In the genomic region with DNA sequence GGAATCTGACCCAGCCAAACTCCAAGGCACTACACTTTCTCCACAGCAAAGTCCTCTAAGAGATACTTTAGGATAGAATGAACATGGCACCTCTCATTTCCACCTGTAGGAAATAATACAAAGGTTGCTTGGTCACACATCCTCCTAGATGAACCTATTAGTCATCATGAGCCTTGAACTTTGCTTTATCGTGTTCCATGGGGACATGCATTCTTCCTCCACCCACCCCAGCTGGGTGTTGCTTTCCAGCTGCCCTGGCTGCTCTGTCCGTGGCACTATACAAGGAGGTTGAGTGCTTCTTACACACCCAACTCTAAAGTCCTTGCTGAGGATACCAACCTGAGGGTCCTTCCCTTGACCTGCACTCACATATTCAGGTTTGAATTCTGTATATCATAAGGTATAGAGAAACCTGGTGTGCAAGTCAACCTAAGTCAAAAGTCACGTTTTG, we compare ENCODE assay signal across 17 cellular contexts.
"Had no signal": no experiment of that assay in that cellular context is flagged by ENCODE, and none has a peak within 500 bp of the region (broad histone marks: within the 10 kb centered on the region; RNA-seq: fewer than 3 reads in every experiment).

No MANE protein-coding gene starts in this region.

- H3K9me3 Mint-ChIP-seq: activated CD4-positive, alpha-beta T cell treated with anti-CD3 and anti-CD28 coated beads, Interleukin-2, amount 10 ng/mL, durations not matched to agents 7 days and 5 days; activated T-helper 17 cell treated with anti-CD3 and anti-CD28 coated beads, Interleukin-2, amount 50 U/mL, for 72 hours; brain; endodermal cell; memory B cell; neural crest cell; stimulated activated naive CD8-positive, alpha-beta T cell treated with anti-CD3 and anti-CD28 coated beads, Interleukin-15, Interleukin-2, amounts not matched to agents 100 ng/mL and 50 ng/mL, for 24 hours; T-helper 1 cell treated with Interleukin-12 subunit alpha and Interleukin-12 subunit beta and Interleukin-4 antibody, amounts not matched to agents 30 μg/mL and 1 μg/mL, for 36 hours had no signal

- DNase-seq: activated CD4-positive, alpha-beta T cell treated with anti-CD3 and anti-CD28 coated beads, Interleukin-2, amount 10 ng/mL, durations not matched to agents 7 days and 5 days; activated CD4-positive, CD25-positive, alpha-beta regulatory T cell; activated naive CD4-positive, alpha-beta T cell treated with anti-CD3 and anti-CD28 coated beads, Interleukin-2, amount 50 U/mL, for 16 hours; activated T-cell treated with anti-CD3 and anti-CD28 coated beads for 4 hours; cerebellar nuclear complex; dermis blood vessel endothelial cell; endodermal cell; stimulated activated CD4-positive, alpha-beta T cell treated with anti-CD3 and anti-CD28 coated beads, Interleukin-15, amount 100 ng/mL, for 24 hours; stimulated activated CD4-positive, alpha-beta T cell treated with anti-CD3 and anti-CD28 coated beads, Interleukin-4, amount 100 ng/mL, for 24 hours; testis; uterus had no signal

- H3K27me3 Mint-ChIP-seq: activated CD4-positive, alpha-beta T cell treated with anti-CD3 and anti-CD28 coated beads, Interleukin-2, amount 10 ng/mL, durations not matched to agents 7 days and 5 days; activated T-helper 17 cell treated with anti-CD3 and anti-CD28 coated beads, Interleukin-2, amount 50 U/mL, for 72 hours; brain had no signal

- ATAC-seq: activated T-helper 17 cell treated with anti-CD3 and anti-CD28 coated beads, Interleukin-2, amount 50 U/mL, for 72 hours had no signal

- H3K4me3 Mint-ChIP-seq: activated CD4-positive, alpha-beta T cell treated with anti-CD3 and anti-CD28 coated beads, Interleukin-2, amount 10 ng/mL, durations not matched to agents 7 days and 5 days; activated T-helper 17 cell treated with anti-CD3 and anti-CD28 coated beads, Interleukin-2, amount 50 U/mL, for 72 hours; brain; endodermal cell; memory B cell; neural crest cell; stimulated activated naive CD8-positive, alpha-beta T cell treated with anti-CD3 and anti-CD28 coated beads, Interleukin-15, Interleukin-2, amounts not matched to agents 100 ng/mL and 50 ng/mL, for 24 hours; T-helper 1 cell treated with Interleukin-12 subunit alpha and Interleukin-12 subunit beta and Interleukin-4 antibody, amounts not matched to agents 30 μg/mL and 1 μg/mL, for 36 hours had no signal

- H3K9me3 ChIP-seq: testis, uterus had no signal

- H3K36me3 Mint-ChIP-seq: memory B cell had no signal

- H3K36me3 ChIP-seq: uterus had no signal

- H3K27me3 ChIP-seq: testis, uterus had no signal

- H3K27ac ChIP-seq: testis, uterus had no signal

- H3K27ac Mint-ChIP-seq: activated CD4-positive, alpha-beta T cell treated with anti-CD3 and anti-CD28 coated beads, Interleukin-2, amount 10 ng/mL, durations not matched to agents 7 days and 5 days; activated T-helper 17 cell treated with anti-CD3 and anti-CD28 coated beads, Interleukin-2, amount 50 U/mL, for 72 hours; brain; endodermal cell; memory B cell; stimulated activated naive CD8-positive, alpha-beta T cell treated with anti-CD3 and anti-CD28 coated beads, Interleukin-15, Interleukin-2, amounts not matched to agents 100 ng/mL and 50 ng/mL, for 24 hours; T-helper 1 cell treated with Interleukin-12 subunit alpha and Interleukin-12 subunit beta and Interleukin-4 antibody, amounts not matched to agents 30 μg/mL and 1 μg/mL, for 36 hours had no signal

- H3K4me3 ChIP-seq: testis, uterus had no signal
